26 cellular contexts compared by ENCODE assay signal in genomic region chr15:54722342-54722986, GRCh38.
"Had no signal": no experiment of that assay in that cellular context is flagged by ENCODE, and none has a peak within 500 bp of the region (broad histone marks: within the 10 kb centered on the region; RNA-seq: fewer than 3 reads in every experiment).

No MANE protein-coding gene starts in this region.

- H3K36me3 Mint-ChIP-seq: activated naive CD8-positive, alpha-beta T cell treated with anti-CD3 and anti-CD28 coated beads, Interleukin-2, amount 10 ng/mL, durations not matched to agents 7 days and 5 days had no signal

- H3K9me3 Mint-ChIP-seq: activated naive CD8-positive, alpha-beta T cell treated with anti-CD3 and anti-CD28 coated beads, Interleukin-2, amount 10 ng/mL, durations not matched to agents 7 days and 5 days had no signal

- H3K27me3 ChIP-seq: adrenal gland had no signal

- H3K4me3 ChIP-seq: adrenal gland had no signal

- H3K4me3 Mint-ChIP-seq: activated CD8-positive, alpha-beta T cell treated with anti-CD3 and anti-CD28 coated beads, Interleukin-2, amount 10 ng/mL, durations not matched to agents 7 days and 5 days; activated naive CD8-positive, alpha-beta T cell treated with anti-CD3 and anti-CD28 coated beads, Interleukin-2, amount 10 ng/mL, durations not matched to agents 7 days and 5 days; T-helper 17 cell had no signal

- H3K27ac ChIP-seq: adrenal gland had no signal

- ATAC-seq: activated CD4-positive, CD25-positive, alpha-beta regulatory T cell treated with anti-CD3 and anti-CD28 coated beads, Interleukin-2, amount 50 U/mL, for 24 hours; activated CD8-positive, alpha-beta T cell treated with anti-CD3 and anti-CD28 coated beads, Interleukin-2, amount 10 ng/mL, durations not matched to agents 7 days and 5 days; T-helper 17 cell had no signal

- H3K27ac Mint-ChIP-seq: activated CD8-positive, alpha-beta T cell treated with anti-CD3 and anti-CD28 coated beads, Interleukin-2, amount 10 ng/mL, durations not matched to agents 7 days and 5 days; activated naive CD8-positive, alpha-beta T cell treated with anti-CD3 and anti-CD28 coated beads, Interleukin-2, amount 10 ng/mL, durations not matched to agents 7 days and 5 days; T-helper 17 cell had no signal

- H3K4me1 Mint-ChIP-seq: activated naive CD8-positive, alpha-beta T cell treated with anti-CD3 and anti-CD28 coated beads, Interleukin-2, amount 10 ng/mL, durations not matched to agents 7 days and 5 days; T-helper 17 cell had no signal

- H3K27me3 Mint-ChIP-seq: activated naive CD8-positive, alpha-beta T cell treated with anti-CD3 and anti-CD28 coated beads, Interleukin-2, amount 10 ng/mL, durations not matched to agents 7 days and 5 days; T-helper 17 cell had no signal

- FAIRE-seq: colon, TTC549 had no signal

- H3K9me3 ChIP-seq: adrenal gland had no signal

- H3K4me1 ChIP-seq: adrenal gland had no signal

- DNase-seq: activated CD4-positive, alpha-beta T cell treated with anti-CD3 and anti-CD28 coated beads for 4 hours; activated CD4-positive, alpha-beta T cell treated with anti-CD3 and anti-CD28 coated beads, Interleukin-2, amount 50 U/mL, for 4 hours; activated CD8-positive, alpha-beta memory T cell treated with anti-CD3 and anti-CD28 coated beads, Interleukin-2, amount 50 U/mL, for 48 hours; activated CD8-positive, alpha-beta T cell treated with anti-CD3 and anti-CD28 coated beads, Interleukin-2, amount 10 ng/mL, durations not matched to agents 7 days and 5 days; activated naive CD4-positive, alpha-beta T cell treated with anti-CD3 and anti-CD28 coated beads, Interleukin-2, amount 50 U/mL, for 16 hours; activated naive CD8-positive, alpha-beta T cell treated with anti-CD3 and anti-CD28 coated beads, Interleukin-2, amount 10 ng/mL, durations not matched to agents 7 days and 5 days; activated T-cell treated with anti-CD3 and anti-CD28 coated beads, Interleukin-2, amount 50 U/mL, for 1 hour; adrenal gland; anterior cingulate cortex; cerebellar nuclear complex; IMR-90; KG1; NCI-H1092; NCI-H1417 treated with DMSO at 0.1 percent for 48 hours; NCI-H1694; NCI-H2029; NCI-H2107; NCI-H2171 treated with DMSO at 0.1 percent for 48 hours; NCI-H226; NCI-H510A; NCI-H69; T-helper 17 cell; T-helper 9 cell had no signal

- H3K36me3 ChIP-seq: adrenal gland had no signal
